Comparison of ENCODE assay signal across 24 cellular contexts in the genomic region with DNA sequence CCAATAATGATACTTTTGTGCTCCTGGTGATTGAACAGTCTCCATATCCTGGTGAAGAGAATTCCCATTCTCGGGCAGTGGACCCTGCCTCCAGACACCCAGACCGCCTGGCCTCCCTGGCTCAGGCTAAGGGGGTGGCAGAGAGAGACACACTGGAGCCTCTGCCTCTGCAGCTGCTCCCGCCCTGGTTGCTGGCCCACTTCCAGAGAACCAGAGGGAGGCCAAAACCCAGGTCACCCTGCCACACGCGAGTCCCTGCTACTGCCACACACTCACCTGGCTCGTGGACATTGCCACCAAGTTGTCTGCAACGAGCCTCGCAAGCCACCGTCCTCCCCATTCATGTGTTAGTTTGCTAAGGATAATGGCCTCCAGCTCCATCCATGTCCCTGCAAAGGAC.
"Had no signal": no experiment of that assay in that cellular context is flagged by ENCODE, and none has a peak within 500 bp of the region (broad histone marks: within the 10 kb centered on the region; RNA-seq: fewer than 3 reads in every experiment).

No MANE protein-coding gene starts in this region.

- DNase-seq: activated CD4-positive, alpha-beta memory T cell treated with anti-CD3 and anti-CD28 coated beads, Interleukin-2, amount 10 ng/mL, durations not matched to agents 7 days and 5 days; activated CD4-positive, alpha-beta T cell treated with anti-CD3 and anti-CD28 coated beads for 1 hour; activated CD4-positive, alpha-beta T cell treated with anti-CD3 and anti-CD28 coated beads for 4 hours; activated CD4-positive, alpha-beta T cell treated with anti-CD3 and anti-CD28 coated beads, Interleukin-2, amount 10 ng/mL, durations not matched to agents 7 days and 5 days; activated CD4-positive, alpha-beta T cell treated with anti-CD3 and anti-CD28 coated beads, Interleukin-2, amount 50 U/mL, for 4 hours; activated CD8-positive, alpha-beta memory T cell treated with anti-CD3 and anti-CD28 coated beads, Interleukin-2, amount 50 U/mL, for 48 hours; activated effector memory CD4-positive, alpha-beta T cell treated with Interleukin-2 at 50 U/mL for 16 hours; activated gamma-delta T cell treated with Interleukin-2 at 50 U/mL for 16 hours; activated naive CD4-positive, alpha-beta T cell treated with anti-CD3 and anti-CD28 coated beads, Interleukin-2, amount 50 U/mL, for 16 hours; activated naive CD4-positive, alpha-beta T cell treated with Interleukin-2 at 50 U/mL for 16 hours; activated T-cell treated with anti-CD3 and anti-CD28 coated beads for 4 hours; activated T-cell treated with anti-CD3 and anti-CD28 coated beads, Interleukin-2, amount 50 U/mL, for 4 hours; amniotic stem cell; anterior cingulate cortex; brain microvascular endothelial cell; cortex of kidney; effector CD8-positive, alpha-beta T cell; glutamatergic neuron; T-helper 2 cell had no signal

- H3K27ac Mint-ChIP-seq: activated CD4-positive, alpha-beta memory T cell treated with anti-CD3 and anti-CD28 coated beads, Interleukin-2, amount 10 ng/mL, durations not matched to agents 7 days and 5 days; activated CD4-positive, alpha-beta T cell treated with anti-CD3 and anti-CD28 coated beads, Interleukin-2, amount 10 ng/mL, durations not matched to agents 7 days and 5 days; activated naive CD8-positive, alpha-beta T cell; activated T-helper 17 cell treated with anti-CD3 and anti-CD28 coated beads, Interleukin-2, amount 50 U/mL, for 72 hours; WTC11 had no signal

- H3K27ac ChIP-seq: brain microvascular endothelial cell, VCaP had no signal

- H3K27me3 ChIP-seq: brain microvascular endothelial cell had no signal

- H3K4me3 Mint-ChIP-seq: activated CD4-positive, alpha-beta memory T cell treated with anti-CD3 and anti-CD28 coated beads, Interleukin-2, amount 10 ng/mL, durations not matched to agents 7 days and 5 days; activated CD4-positive, alpha-beta T cell treated with anti-CD3 and anti-CD28 coated beads, Interleukin-2, amount 10 ng/mL, durations not matched to agents 7 days and 5 days; activated naive CD8-positive, alpha-beta T cell; activated T-cell treated with anti-CD3 and anti-CD28 coated beads, Interleukin-2, amount 50 U/mL, for 4 hours; activated T-helper 17 cell treated with anti-CD3 and anti-CD28 coated beads, Interleukin-2, amount 50 U/mL, for 72 hours; central memory CD8-positive, alpha-beta T cell; WTC11 had no signal

- H3K36me3 ChIP-seq: brain microvascular endothelial cell had no signal

- H3K27me3 Mint-ChIP-seq: activated CD4-positive, alpha-beta memory T cell treated with anti-CD3 and anti-CD28 coated beads, Interleukin-2, amount 10 ng/mL, durations not matched to agents 7 days and 5 days; activated CD4-positive, alpha-beta T cell treated with anti-CD3 and anti-CD28 coated beads, Interleukin-2, amount 10 ng/mL, durations not matched to agents 7 days and 5 days; activated T-helper 17 cell treated with anti-CD3 and anti-CD28 coated beads, Interleukin-2, amount 50 U/mL, for 72 hours; central memory CD8-positive, alpha-beta T cell had no signal

- H3K4me1 Mint-ChIP-seq: activated CD4-positive, alpha-beta memory T cell treated with anti-CD3 and anti-CD28 coated beads, Interleukin-2, amount 10 ng/mL, durations not matched to agents 7 days and 5 days; activated CD4-positive, alpha-beta T cell treated with anti-CD3 and anti-CD28 coated beads, Interleukin-2, amount 10 ng/mL, durations not matched to agents 7 days and 5 days; activated T-helper 17 cell treated with anti-CD3 and anti-CD28 coated beads, Interleukin-2, amount 50 U/mL, for 72 hours; central memory CD8-positive, alpha-beta T cell had no signal

- H3K9me3 Mint-ChIP-seq: activated CD4-positive, alpha-beta memory T cell treated with anti-CD3 and anti-CD28 coated beads, Interleukin-2, amount 10 ng/mL, durations not matched to agents 7 days and 5 days; activated CD4-positive, alpha-beta T cell treated with anti-CD3 and anti-CD28 coated beads, Interleukin-2, amount 10 ng/mL, durations not matched to agents 7 days and 5 days; central memory CD8-positive, alpha-beta T cell had no signal

- H3K36me3 Mint-ChIP-seq: activated naive CD8-positive, alpha-beta T cell; WTC11 had no signal
